Comparison of ENCODE assay signal across 1 cellular context in genomic region chr2:17830053-17831034, GRCh38.
TF ChIP-seq lines count a peak whose summit lies in the region.

No MANE protein-coding gene starts in this region.

TF ChIP-seq in HEK293, 187 proteins besides CTCF, POLR2A, EP300 and RAD21 (continued from another document):
- no peak for TF ChIP-seq ZNF521 (tag by site-specific recombination; IDR thresholded peaks at IDR 0.05)
- peak; percentile 96 for TF ChIP-seq ZBTB17 (tag by site-specific recombination; IDR thresholded peaks at IDR 0.05)
